23 cellular contexts compared by ENCODE assay signal in the genomic region with DNA sequence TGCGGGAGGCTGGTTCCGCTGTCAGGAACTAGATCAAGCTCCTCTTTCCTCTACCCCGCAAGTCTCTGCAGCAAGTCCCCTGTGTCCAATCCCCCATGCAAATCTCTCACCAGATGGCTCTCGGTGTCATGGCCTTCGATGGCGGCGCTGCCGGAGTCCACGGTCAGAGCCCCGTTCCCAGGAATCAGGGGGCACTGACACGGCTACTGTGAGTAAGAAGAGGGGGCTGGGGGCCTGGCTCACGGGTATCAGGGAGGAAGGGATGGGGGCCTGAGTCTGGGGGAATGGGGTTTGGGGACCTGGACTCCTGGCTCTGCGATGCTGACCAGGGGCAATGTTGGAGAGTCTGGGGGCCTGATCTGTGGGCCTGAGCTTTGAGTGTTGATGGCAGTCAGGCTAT. TPM values are rescaled to one million over a fixed set of nuclear protein-coding genes. Genes with fewer than 3 reads are reported as not detected.
DNase-seq lines count a peak whose midpoint lies in the region; ATAC-seq and TF ChIP-seq lines count a peak whose summit lies in the region.
"Had no signal": no experiment of that assay in that cellular context is flagged by ENCODE, and none has a peak within 500 bp of the region (broad histone marks: within the 10 kb centered on the region; RNA-seq: fewer than 3 reads in every experiment).

No MANE protein-coding gene starts in this region.

- H3K27me3 Mint-ChIP-seq in CD4-positive, alpha-beta T cell, result no peaks in the 10 kb centered on the region
- no peaks in the 10 kb centered on the region for H3K27me3 Mint-ChIP-seq in activated T-helper 17 cell treated with anti-CD3 and anti-CD28 coated beads, Interleukin-2, amount 50 U/mL, for 72 hours
- peaks cover 7% of the 10 kb centered on the region for H3K27me3 Mint-ChIP-seq in glutamatergic neuron (ENCODE audit: unreplicated experiment)

- peak overlapping the region; percentile 26 for H3K27ac ChIP-seq in A673 (ENCODE audit: low read depth, low read length, poor library complexity, severe bottlenecking)
- no peak overlapping the region for H3K27ac ChIP-seq in CD4-positive, alpha-beta T cell (ENCODE audit: low read depth, low read length)
- H3K27ac ChIP-seq: C4-2B, HL-60, SJCRH30 had no signal

- H3K9me3 ChIP-seq in A673 (ENCODE audit: low read depth, low read length, poor library complexity, severe bottlenecking), result no peaks in the 10 kb centered on the region
- no peaks in the 10 kb centered on the region for H3K9me3 ChIP-seq in CD4-positive, alpha-beta T cell (ENCODE audit: control insufficient read depth, low read length)
- H3K9me3 ChIP-seq: SJCRH30 had no signal

- ATAC-seq in CD4-positive, alpha-beta T cell (ENCODE audit: poor library complexity), result no peak
- no peak for ATAC-seq in activated T-helper 17 cell treated with anti-CD3 and anti-CD28 coated beads, Interleukin-2, amount 50 U/mL, for 72 hours (replicated peaks)
- ATAC-seq in HG02970 (IDR thresholded peaks at IDR 0.05; ENCODE audit: low FRiP score, unreplicated experiment), result no peak
- ATAC-seq: HCT116, Right ventricle myocardium inferior, SK-N-SH treated with all-trans-retinoic acid at 6 μM for 48 hours had no signal

- H3K4me1 ChIP-seq in A673 (ENCODE audit: insufficient read depth, low read length, poor library complexity, severe bottlenecking), result peaks cover 17% of the 10 kb centered on the region
- H3K4me1 ChIP-seq: SJCRH30 had no signal

- H3K4me3 ChIP-seq in A673 (ENCODE audit: low read depth, low read length, poor library complexity, severe bottlenecking), result no peak overlapping the region
- H3K4me3 ChIP-seq: SJCRH30 had no signal

- H3K27me3 ChIP-seq in A673 (replicated peaks; ENCODE audit: insufficient read depth, low read depth, low read length, poor library complexity), result no peaks in the 10 kb centered on the region
- no peaks in the 10 kb centered on the region for H3K27me3 ChIP-seq in CD4-positive, alpha-beta T cell (ENCODE audit: control insufficient read depth, insufficient read depth, low read length)
- H3K27me3 ChIP-seq: SJCRH30 had no signal

- POLR2A ChIA-PET in A673 (lab: Charles Lee; ENCODE audit: low non-redundant PET), result no interaction called here
- POLR2A ChIA-PET in CD4-positive, alpha-beta T cell (lab: Charles Lee), result interaction anchor here (1.0 kb wide), 1 partner anchor 16 kb away, joined by 5 read pairs; no protein-coding TSS in a partner anchor

- H3K4me3 Mint-ChIP-seq in CD4-positive, alpha-beta T cell, result no peak overlapping the region
- no peak overlapping the region for H3K4me3 Mint-ChIP-seq in activated T-helper 17 cell treated with anti-CD3 and anti-CD28 coated beads, Interleukin-2, amount 50 U/mL, for 72 hours
- H3K4me3 Mint-ChIP-seq in glutamatergic neuron (ENCODE audit: unreplicated experiment), result peak overlapping the region; percentile 30

- intact Hi-C loops in A673 (cut with micrococcal nuclease; ENCODE audit: unreplicated experiment), result no loop called here
- intact Hi-C loops in CD4-positive, alpha-beta T cell (cut with DNase I, micrococcal nuclease), result no loop called here

- H3K36me3 ChIP-seq in A673 (ENCODE audit: insufficient read depth, low read length, poor library complexity, severe bottlenecking), result peaks cover 43% of the 10 kb centered on the region

- peaks cover 38% of the 10 kb centered on the region for H3K36me3 Mint-ChIP-seq in CD4-positive, alpha-beta T cell (ENCODE audit: low read depth)
- peaks cover 70% of the 10 kb centered on the region for H3K36me3 Mint-ChIP-seq in activated T-helper 17 cell treated with anti-CD3 and anti-CD28 coated beads, Interleukin-2, amount 50 U/mL, for 72 hours (ENCODE audit: low read depth)
- no peaks in the 10 kb centered on the region for H3K36me3 Mint-ChIP-seq in glutamatergic neuron (ENCODE audit: unreplicated experiment)

- no peaks in the 10 kb centered on the region for H3K9me3 Mint-ChIP-seq in CD4-positive, alpha-beta T cell
- no peaks in the 10 kb centered on the region for H3K9me3 Mint-ChIP-seq in activated T-helper 17 cell treated with anti-CD3 and anti-CD28 coated beads, Interleukin-2, amount 50 U/mL, for 72 hours
- H3K9me3 Mint-ChIP-seq in glutamatergic neuron (ENCODE audit: unreplicated experiment), result peaks cover 12% of the 10 kb centered on the region

- TF ChIP-seq CTCF in A673 (conservative IDR thresholded peaks at IDR 0.05; ENCODE audit: low read depth, low read length), result no peak
- no peak for TF ChIP-seq CTCF in CD4-positive, alpha-beta T cell (IDR thresholded peaks at IDR 0.05)
- TF ChIP-seq CTCF in glutamatergic neuron (IDR thresholded peaks at IDR 0.05; ENCODE audit: partially characterized antibody, unreplicated experiment), result no peak

- DNase-seq in A673 (ENCODE audit: low spot score), result no peak
- DNase-seq in CD4-positive, alpha-beta T cell, result no peak
- DNase-seq in glutamatergic neuron, result no peak
- no peak for DNase-seq in NCI-H2029 treated with DMSO at 0.1 percent for 48 hours (lab: John Stamatoyannopoulos, UW)
- DNase-seq in NCI-H2029 (lab: John Stamatoyannopoulos, UW), result no peak
- no peak for DNase-seq in GM19238 (ENCODE audit: insufficient read length, low spot score)
- DNase-seq: AML-193, GOT3, Karpas-422, NCI-H1092, NCI-H1417 treated with DMSO at 0.1 percent for 48 hours, NCI-H1694 treated with DMSO at 0.1 percent for 48 hours, NCI-H2171 treated with DMSO at 0.1 percent for 48 hours, NCI-H524, NCI-H774, SJCRH30 had no signal

- H3K27ac Mint-ChIP-seq in CD4-positive, alpha-beta T cell, result peak overlapping the region; percentile 20
- peak overlapping the region; percentile 41 for H3K27ac Mint-ChIP-seq in activated T-helper 17 cell treated with anti-CD3 and anti-CD28 coated beads, Interleukin-2, amount 50 U/mL, for 72 hours
- H3K27ac Mint-ChIP-seq in glutamatergic neuron (ENCODE audit: unreplicated experiment), result peak overlapping the region; percentile 62

- H3K4me1 Mint-ChIP-seq in CD4-positive, alpha-beta T cell (ENCODE audit: low read depth), result peaks cover 38% of the 10 kb centered on the region
- peaks cover 25% of the 10 kb centered on the region for H3K4me1 Mint-ChIP-seq in activated T-helper 17 cell treated with anti-CD3 and anti-CD28 coated beads, Interleukin-2, amount 50 U/mL, for 72 hours
- peaks cover 21% of the 10 kb centered on the region for H3K4me1 Mint-ChIP-seq in glutamatergic neuron (ENCODE audit: low read depth, unreplicated experiment)

- CTCF ChIA-PET in A673 (lab: Charles Lee), result no interaction called here
- CTCF ChIA-PET in CD4-positive, alpha-beta T cell (lab: Charles Lee), result no interaction called here

- BruUV-seq in A673 (replicated peaks; lab: Mats Ljungman, UMichigan), result no TSS peak

RNA-seq across cellular contexts. Expression of gene SCAF1, which starts 4.0 kb away (rescaled TPM):
- total RNA-seq in A673 (2021) (92.7 and 98.2 TPM in 2 replicates), glutamatergic neuron (ENCODE audit: unreplicated experiment) (84.4 TPM)
- total RNA-seq in CD4-positive, alpha-beta T cell, result 10 to 100 TPM; 30.6 to 34.8 TPM
- total RNA-seq in activated T-helper 17 cell treated with anti-CD3 and anti-CD28 coated beads, Interleukin-2, amount 50 U/mL, for 72 hours, result 10 to 100 TPM; 53.8 to 60.5 TPM

RNA-seq across cellular contexts. Expression of gene RRAS, which starts 6.1 kb away (rescaled TPM):
- 27.6 and 32.4 TPM in 2 replicates for total RNA-seq in A673 (2021)
- total RNA-seq in CD4-positive, alpha-beta T cell, result 1 to 10 TPM; 4.2 to 4.7 TPM
- 10 to 100 TPM in 1 of 2 donors, 1 to 10 TPM in 1; 7.6 to 14.3 TPM for total RNA-seq in activated T-helper 17 cell treated with anti-CD3 and anti-CD28 coated beads, Interleukin-2, amount 50 U/mL, for 72 hours
- total RNA-seq in glutamatergic neuron (ENCODE audit: unreplicated experiment), result 4.7 TPM

RNA-seq across cellular contexts. Expression of gene IRF3, which starts 19.7 kb away (rescaled TPM):
- total RNA-seq in A673 (2021) (81.7 and 88.0 TPM in 2 replicates), glutamatergic neuron (ENCODE audit: unreplicated experiment) (40.1 TPM)
- 100 to 1,000 TPM; 109 to 119 TPM for total RNA-seq in CD4-positive, alpha-beta T cell
- total RNA-seq in activated T-helper 17 cell treated with anti-CD3 and anti-CD28 coated beads, Interleukin-2, amount 50 U/mL, for 72 hours, result 100 to 1,000 TPM; 150 to 218 TPM

RNA-seq across cellular contexts. Expression of gene BCL2L12, which starts 19.7 kb away (rescaled TPM):
- total RNA-seq in A673 (2021) (97.4 and 99.1 TPM in 2 replicates), glutamatergic neuron (ENCODE audit: unreplicated experiment) (7.5 TPM)
- 10 to 100 TPM in 1 of 2 experiments, 1 to 10 TPM in 1; 9.9 to 11.3 TPM for total RNA-seq in CD4-positive, alpha-beta T cell
- 10 to 100 TPM; 61.1 to 80.5 TPM for total RNA-seq in activated T-helper 17 cell treated with anti-CD3 and anti-CD28 coated beads, Interleukin-2, amount 50 U/mL, for 72 hours

RNA-seq across cellular contexts. Expression of gene PRMT1, which starts 31.1 kb away (rescaled TPM):
- total RNA-seq in A673 (2021) (523 and 536 TPM in 2 replicates), glutamatergic neuron (ENCODE audit: unreplicated experiment) (177 TPM)
- total RNA-seq in CD4-positive, alpha-beta T cell, result 10 to 100 TPM; 41.5 to 46.4 TPM
- total RNA-seq in activated T-helper 17 cell treated with anti-CD3 and anti-CD28 coated beads, Interleukin-2, amount 50 U/mL, for 72 hours, result 100 to 1,000 TPM; 183 to 345 TPM
